Comparison of ENCODE assay signal across 8 cellular contexts in genomic region chr1:37999434-38000232, GRCh38. TPM values are rescaled to one million over a fixed set of nuclear protein-coding genes. Genes with fewer than 3 reads are reported as not detected.
DNase-seq lines count a peak whose midpoint lies in the region; ATAC-seq and TF ChIP-seq lines count a peak whose summit lies in the region.

No MANE protein-coding gene starts in this region.

- H3K27me3 ChIP-seq in PC-3 (ENCODE audit: low read length) (no peaks in the 10 kb centered on the region), colonic mucosa (peaks cover 6% of the 10 kb centered on the region), mesenchymal stem cell (ENCODE audit: control insufficient read depth in 1 of 2, insufficient read depth in 1 of 2, low read length in 2 of 2) (no peaks in the 10 kb centered on the region), upper lobe of right lung (no peaks in the 10 kb centered on the region)

- H3K23ac ChIP-seq in mesenchymal stem cell (ENCODE audit: low read length in 2 of 2) = peak overlapping the region in 1 of 2 experiments; percentile 91

- H2AFZ ChIP-seq in PC-3 (ENCODE audit: low read length) (peak overlapping the region; percentile 31; the same call in 1 of the 2 replicates), mesenchymal stem cell (ENCODE audit: low read depth, low read length) (no peak overlapping the region)

- H3K4me3 ChIP-seq in PC-3 (ENCODE audit: low read length) (no peak overlapping the region), colonic mucosa (no peak overlapping the region), mesenchymal stem cell (ENCODE audit: insufficient read depth in 1 of 2, low read depth in 1 of 2, low read length in 2 of 2) (peak overlapping the region in 1 of 2 experiments; percentile 65), upper lobe of right lung (no peak overlapping the region)

- peak overlapping the region in 1 of 2 experiments; percentile 88 for H3K14ac ChIP-seq in mesenchymal stem cell (ENCODE audit: low read length in 2 of 2)

- no peaks in the 10 kb centered on the region for H3K9me3 ChIP-seq in PC-3 (ENCODE audit: low read length)
- H3K9me3 ChIP-seq in colonic mucosa = no peaks in the 10 kb centered on the region
- H3K9me3 ChIP-seq in mesenchymal stem cell (ENCODE audit: control insufficient read depth, low read length) = no peaks in the 10 kb centered on the region
- no peaks in the 10 kb centered on the region for H3K9me3 ChIP-seq in upper lobe of right lung

- H2AK5ac ChIP-seq in mesenchymal stem cell (ENCODE audit: low read length, severe bottlenecking) = peak overlapping the region; percentile 95

- intact Hi-C loops in PC-3 (cut with micrococcal nuclease) = no loop called here
- intact Hi-C loops in colonic mucosa (cut with DNase I) = no loop called here
- intact Hi-C loops in upper lobe of right lung (cut with DNase I) = no loop called here

- H2BK12ac ChIP-seq in mesenchymal stem cell (ENCODE audit: low read length in 2 of 2) = peak overlapping the region; percentile 98 to 99

- H2BK15ac ChIP-seq in mesenchymal stem cell (ENCODE audit: low read depth, poor library complexity, severe bottlenecking) = peak overlapping the region; percentile 92

- H3K4me1 ChIP-seq in PC-3 (ENCODE audit: insufficient read depth, low read length) (peaks cover 34% of the 10 kb centered on the region), colonic mucosa (no peaks in the 10 kb centered on the region), mesenchymal stem cell (ENCODE audit: control insufficient read depth, insufficient read depth, low read depth, low read length) (peaks cover 58% of the 10 kb centered on the region), upper lobe of right lung (peaks cover 66% of the 10 kb centered on the region)

- H3K27ac ChIP-seq in PC-3 (ENCODE audit: low read length) = peak overlapping the region; percentile 52
- H3K27ac ChIP-seq in colonic mucosa = peak overlapping the region; percentile 80
- peak overlapping the region; percentile 84 for H3K27ac ChIP-seq in mesenchymal stem cell (ENCODE audit: low read length, poor library complexity, severe bottlenecking)
- peak overlapping the region; percentile 89 for H3K27ac ChIP-seq in upper lobe of right lung

- 2% methylated on average over 5 of the region's 9 CpGs for WGBS in mesenchymal stem cell

- H3K4ac ChIP-seq in mesenchymal stem cell (ENCODE audit: low read depth in 1 of 2, low read length in 2 of 2) = peak overlapping the region; percentile 99

- H3K9me2 ChIP-seq in PC-3 (replicated peaks; ENCODE audit: low read length) = no peaks in the 10 kb centered on the region

- H3K36me3 ChIP-seq in PC-3 (ENCODE audit: low read depth, low read length) (no peaks in the 10 kb centered on the region; the same call in 1 of the 2 replicates), colonic mucosa (no peaks in the 10 kb centered on the region), mesenchymal stem cell (ENCODE audit: control insufficient read depth in 1 of 2, insufficient read depth in 2 of 2, low read depth in 1 of 2, low read length in 2 of 2) (peaks cover 21 to 48% of the 10 kb centered on the region in 2 experiments), upper lobe of right lung (peaks cover 15% of the 10 kb centered on the region)

- peak overlapping the region; percentile 88 for H4K91ac ChIP-seq in mesenchymal stem cell (ENCODE audit: low read length)

- H3K79me2 ChIP-seq in PC-3 (ENCODE audit: low read length) = peaks cover 13% of the 10 kb centered on the region; the same call in 1 of the 2 replicates

- no TSS peak for BruUV-seq in PC-3 (replicated peaks; lab: Mats Ljungman, UMichigan)

- peak overlapping the region; percentile 96 to 98 for H3K18ac ChIP-seq in mesenchymal stem cell (ENCODE audit: low read depth in 1 of 2, low read length in 2 of 2)

- CTCF ChIA-PET in PC-3 (lab: Charles Lee) = no interaction called here

- TF ChIP-seq CTCF in PC-3 (conservative IDR thresholded peaks at IDR 0.05; ENCODE audit: low read depth, low read length) (no peak), colonic mucosa (IDR thresholded peaks at IDR 0.05) (no peak), upper lobe of right lung (IDR thresholded peaks at IDR 0.05) (no peak)

- H4K8ac ChIP-seq in mesenchymal stem cell (ENCODE audit: low read length) = peak overlapping the region; percentile 86

- DNase-seq in DMS53 treated with DMSO at 0.1 percent for 48 hours (lab: John Stamatoyannopoulos, UW; ENCODE audit: unreplicated experiment) (peak; percentile 63), PC-3 (peak; percentile 34), colonic mucosa (no peak), mesenchymal stem cell (peak; percentile 90), upper lobe of right lung (no peak), NCI-H146 treated with DMSO at 0.1 percent for 48 hours (lab: John Stamatoyannopoulos, UW; ENCODE audit: unreplicated experiment) (no peak)
- no peak for DNase-seq in stimulated activated CD4-positive, alpha-beta T cell treated with anti-CD3 and anti-CD28 coated beads, Interleukin-2, amount 100 ng/mL, for 24 hours

- peak overlapping the region; percentile 95 for H2BK5ac ChIP-seq in mesenchymal stem cell (ENCODE audit: low read depth, low read length, poor library complexity, severe bottlenecking)

- no peaks in the 10 kb centered on the region for H3F3A ChIP-seq in PC-3 (ENCODE audit: low read length, unreplicated experiment)

- POLR2A ChIA-PET in PC-3 (lab: Charles Lee; ENCODE audit: unreplicated experiment) = no interaction called here

- H3K79me1 ChIP-seq in mesenchymal stem cell (replicated peaks; ENCODE audit: low read length, poor library complexity, severe bottlenecking) = peaks cover 27% of the 10 kb centered on the region

- ATAC-seq in PC-3 = peak; percentile 42
- ATAC-seq in upper lobe of right lung = peak; percentile 36
- no peak for ATAC-seq in HG03442 (IDR thresholded peaks at IDR 0.05; ENCODE audit: unreplicated experiment)

- no peaks in the 10 kb centered on the region for H4K20me1 ChIP-seq in PC-3 (ENCODE audit: low read length)

- peak overlapping the region; percentile 83 for H2BK120ac ChIP-seq in mesenchymal stem cell (ENCODE audit: low read depth, low read length)

- H3K9ac ChIP-seq in PC-3 (ENCODE audit: low read length) (peak overlapping the region; percentile 14; the same call in 1 of the 2 replicates), colonic mucosa (ENCODE audit: low read depth in 2 of 2, low read length in 2 of 2) (peak overlapping the region; percentile 35 to 66), mesenchymal stem cell (ENCODE audit: low read length) (peak overlapping the region; percentile 85)

- H3K4me2 ChIP-seq in PC-3 (ENCODE audit: low read length) (peak overlapping the region; percentile 64), mesenchymal stem cell (ENCODE audit: low read length, poor library complexity, severe bottlenecking) (no peak overlapping the region)

RNA-seq across cellular contexts. Expression of gene FHL3, which starts 5.7 kb away (rescaled TPM):
- 3.6 and 6.3 TPM in 2 replicates for total RNA-seq in PC-3 (2014; rRNA removed)
- 1 to 10 TPM; 2.7 to 7.8 TPM for total RNA-seq in colonic mucosa
- polyA plus RNA-seq in mesenchymal stem cell (2013, experiment 1 of 2) = 54.7 TPM
- 53.0 TPM for polyA plus RNA-seq in mesenchymal stem cell (2013, experiment 2 of 2)
- 22.4 TPM for total RNA-seq in upper lobe of right lung

RNA-seq across cellular contexts. Expression of gene SF3A3, which starts 9.8 kb away (rescaled TPM):
- total RNA-seq in PC-3 (2014; rRNA removed) (103 and 142 TPM in 2 replicates), colonic mucosa (10 to 100 TPM; 31.7 to 51.9 TPM), upper lobe of right lung (48.7 TPM)
- 34.6 TPM for polyA plus RNA-seq in mesenchymal stem cell (2013, experiment 1 of 2)
- 33.6 TPM for polyA plus RNA-seq in mesenchymal stem cell (2013, experiment 2 of 2)

RNA-seq across cellular contexts. Expression of gene UTP11, which starts 12.9 kb away (rescaled TPM):
- 33.8 and 48.1 TPM in 2 replicates for total RNA-seq in PC-3 (2014; rRNA removed)
- 10 to 100 TPM; 18.4 to 25.6 TPM for total RNA-seq in colonic mucosa
- 60.0 TPM for polyA plus RNA-seq in mesenchymal stem cell (2013, experiment 1 of 2)
- polyA plus RNA-seq in mesenchymal stem cell (2013, experiment 2 of 2) = 63.6 TPM
- 29.1 TPM for total RNA-seq in upper lobe of right lung

RNA-seq across cellular contexts. Expression of gene POU3F1, which starts 47.0 kb away (rescaled TPM):
- not detected in 2 replicates for total RNA-seq in PC-3 (2014; rRNA removed)
- total RNA-seq in colonic mucosa = not detected
- not detected for polyA plus RNA-seq in mesenchymal stem cell (2013, experiment 1 of 2)
- 0.01 TPM for polyA plus RNA-seq in mesenchymal stem cell (2013, experiment 2 of 2)
- not detected for total RNA-seq in upper lobe of right lung

RNA-seq across cellular contexts. Expression of gene INPP5B, which starts 52.8 kb away (rescaled TPM):
- total RNA-seq in PC-3 (2014; rRNA removed) = 10.5 and 12.1 TPM in 2 replicates
- 10 to 100 TPM; 14.3 to 24.6 TPM for total RNA-seq in colonic mucosa
- 9.4 TPM for polyA plus RNA-seq in mesenchymal stem cell (2013, experiment 1 of 2)
- polyA plus RNA-seq in mesenchymal stem cell (2013, experiment 2 of 2) = 9.0 TPM
- total RNA-seq in upper lobe of right lung = 44.8 TPM

Comparison
In these comparisons a context has a peak if more than half of its experiments do, and no peak if none do; other contexts are left out.
1. DNase-seq: peak in DMS53 treated with DMSO at 0.1 percent for 48 hours (single experiment), PC-3 (single experiment) and mesenchymal stem cell (single experiment); none in colonic mucosa (single experiment), upper lobe of right lung (single experiment), NCI-H146 treated with DMSO at 0.1 percent for 48 hours (single experiment) and stimulated activated CD4-positive, alpha-beta T cell treated with anti-CD3 and anti-CD28 coated beads, Interleukin-2, amount 100 ng/mL, for 24 hours (0 of 2).
2. H3K9ac ChIP-seq: peak in every context shown above with its lines; median percentile 85 in mesenchymal stem cell; 50 in colonic mucosa; 14 in PC-3.
3. Peak in every context shown above with its lines, with median percentiles within 50 percentile points of each other: H3K27ac ChIP-seq.